In genomic region chr2:136171223-136171622, GRCh38 we compare ENCODE assay signal across 24 cellular contexts.
"Had no signal": no experiment of that assay in that cellular context is flagged by ENCODE, and none has a peak within 500 bp of the region (broad histone marks: within the 10 kb centered on the region; RNA-seq: fewer than 3 reads in every experiment).

No MANE protein-coding gene starts in this region.

- H3K27me3 ChIP-seq: colonic mucosa, esophagus muscularis mucosa, suprapubic skin had no signal

- H3K27ac Mint-ChIP-seq: activated CD4-positive, alpha-beta T cell treated with anti-CD3 and anti-CD28 coated beads, Interleukin-2, amount 10 ng/mL, durations not matched to agents 24 days and 14 days; activated CD8-positive, alpha-beta T cell treated with anti-CD3 and anti-CD28 coated beads, Interleukin-2, amount 10 ng/mL, durations not matched to agents 7 days and 5 days; activated naive CD8-positive, alpha-beta T cell; natural killer cell treated with Interleukin-12 subunit alpha and Interleukin-12 subunit beta and Interleukin-15 and Interleukin-18, amount 100 ng/mL, for 72 hours; stimulated activated naive CD8-positive, alpha-beta T cell treated with anti-CD3 and anti-CD28 coated beads, Interleukin-15, Interleukin-2, amounts not matched to agents 100 ng/mL and 50 ng/mL, for 24 hours; type B pancreatic cell; WTC11 had no signal

- H3K4me1 ChIP-seq: colonic mucosa, esophagus muscularis mucosa, prostate gland, suprapubic skin had no signal

- H3K36me3 ChIP-seq: colonic mucosa, esophagus muscularis mucosa, prostate gland, suprapubic skin had no signal

- H3K4me3 Mint-ChIP-seq: activated CD4-positive, alpha-beta T cell treated with anti-CD3 and anti-CD28 coated beads, Interleukin-2, amount 10 ng/mL, durations not matched to agents 24 days and 14 days; activated CD8-positive, alpha-beta T cell treated with anti-CD3 and anti-CD28 coated beads, Interleukin-2, amount 10 ng/mL, durations not matched to agents 7 days and 5 days; activated naive CD8-positive, alpha-beta T cell; natural killer cell treated with Interleukin-12 subunit alpha and Interleukin-12 subunit beta and Interleukin-15 and Interleukin-18, amount 100 ng/mL, for 72 hours; stimulated activated naive CD8-positive, alpha-beta T cell treated with anti-CD3 and anti-CD28 coated beads, Interleukin-15, Interleukin-2, amounts not matched to agents 100 ng/mL and 50 ng/mL, for 24 hours; T-helper 17 cell; type B pancreatic cell; WTC11 had no signal

- DNase-seq: activated CD4-positive, alpha-beta T cell treated with anti-CD3 and anti-CD28 coated beads, Interleukin-2, amount 10 ng/mL, durations not matched to agents 24 days and 14 days; activated CD8-positive, alpha-beta memory T cell treated with anti-CD3 and anti-CD28 coated beads, Interleukin-2, amount 50 U/mL, for 4 hours; activated CD8-positive, alpha-beta T cell treated with anti-CD3 and anti-CD28 coated beads, Interleukin-2, amount 10 ng/mL, durations not matched to agents 7 days and 5 days; activated gamma-delta T cell; activated T-cell treated with anti-CD3 and anti-CD28 coated beads, Interleukin-2, amount 50 U/mL, for 48 hours; amniotic stem cell; central memory CD4-positive, alpha-beta T cell; colonic mucosa; hippocampal formation; kidney; mesendoderm; right cardiac atrium; small intestine; stimulated activated CD4-positive, alpha-beta T cell treated with anti-CD3 and anti-CD28 coated beads, Interleukin-4, amount 100 ng/mL, for 4 hours; stimulated activated CD8-positive, alpha-beta memory T cell treated with anti-CD3 and anti-CD28 coated beads, Interleukin-4, amount 100 ng/mL, for 48 hours; T-helper 17 cell had no signal

- H3K4me3 ChIP-seq: colonic mucosa, esophagus muscularis mucosa, prostate gland, suprapubic skin had no signal

- H3K27ac ChIP-seq: colonic mucosa, esophagus muscularis mucosa, prostate gland, suprapubic skin had no signal

- ATAC-seq: activated CD8-positive, alpha-beta T cell treated with anti-CD3 and anti-CD28 coated beads, Interleukin-2, amount 10 ng/mL, durations not matched to agents 7 days and 5 days; natural killer cell treated with Interleukin-12 subunit alpha and Interleukin-12 subunit beta and Interleukin-15 and Interleukin-18, amount 100 ng/mL, for 72 hours; right cardiac atrium; T-helper 17 cell; WTC11 had no signal

- H3K9me3 Mint-ChIP-seq: natural killer cell treated with Interleukin-12 subunit alpha and Interleukin-12 subunit beta and Interleukin-15 and Interleukin-18, amount 100 ng/mL, for 72 hours had no signal

- FAIRE-seq: kidney, small intestine had no signal

- H3K9me3 ChIP-seq: colonic mucosa, esophagus muscularis mucosa, prostate gland, suprapubic skin had no signal

- H3K27me3 Mint-ChIP-seq: activated naive CD8-positive, alpha-beta T cell; stimulated activated naive CD8-positive, alpha-beta T cell treated with anti-CD3 and anti-CD28 coated beads, Interleukin-15, Interleukin-2, amounts not matched to agents 100 ng/mL and 50 ng/mL, for 24 hours had no signal

- H3K36me3 Mint-ChIP-seq: natural killer cell treated with Interleukin-12 subunit alpha and Interleukin-12 subunit beta and Interleukin-15 and Interleukin-18, amount 100 ng/mL, for 72 hours; type B pancreatic cell; WTC11 had no signal
